Comparison of ENCODE assay signal across 11 cellular contexts in genomic region chr11:20022363-20023081, GRCh38.
DNase-seq lines count a peak whose midpoint lies in the region; ATAC-seq lines count a peak whose summit lies in the region.
"Had no signal": no experiment of that assay in that cellular context is flagged by ENCODE, and none has a peak within 500 bp of the region (broad histone marks: within the 10 kb centered on the region; RNA-seq: fewer than 3 reads in every experiment).

No MANE protein-coding gene starts in this region.

- 10 to 11% methylated on average over 10 of the region's 10 CpGs for WGBS in ectodermal cell, 2 experiments

- no peak overlapping the region for H3K27ac ChIP-seq in BLaER1 treated with 17β-estradiol and CSF1 and Interleukin-3, amounts not matched to agents 10 nM and 100 nM
- peak overlapping the region; percentile 81 for H3K27ac ChIP-seq in ectodermal cell (ENCODE audit: insufficient read depth, low read depth, low read length, poor library complexity, severe bottlenecking)

- no peak for ATAC-seq in HG03175 (IDR thresholded peaks at IDR 0.05; ENCODE audit: unreplicated experiment)

- DNase-seq in NCI-H2196 treated with DMSO at 0.1 percent for 48 hours (lab: John Stamatoyannopoulos, UW; ENCODE audit: unreplicated experiment) (peak; percentile 22), left kidney (ENCODE audit: low read depth, low spot score) (peak; percentile 97), mesenteric fat pad (ENCODE audit: low spot score) (no peak)
- DNase-seq in stimulated activated CD4-positive, alpha-beta T cell treated with anti-CD3 and anti-CD28 coated beads, Interleukin-4, amount 100 ng/mL, for 4 hours: no peak
- no peak for DNase-seq in activated naive CD4-positive, alpha-beta T cell (lab: John Stamatoyannopoulos, UW)
- DNase-seq: activated CD4-positive, alpha-beta T cell treated with anti-CD3 and anti-CD28 coated beads, Interleukin-2, amount 50 U/mL, for 4 hours; CD4-positive, CD25-positive, alpha-beta regulatory T cell; MM.1S had no signal

- no peak overlapping the region; a peak in 1 of 22 replicates for H3K9ac ChIP-seq in BLaER1 treated with 17β-estradiol and CSF1 and Interleukin-3, amounts not matched to agents 10 nM and 100 nM

- H3K36me3 ChIP-seq in BLaER1 treated with 17β-estradiol and CSF1 and Interleukin-3, amounts not matched to agents 10 nM and 100 nM: no peaks in the 10 kb centered on the region
- H3K36me3 ChIP-seq in ectodermal cell (ENCODE audit: control insufficient read depth, insufficient read depth, low read length): no peaks in the 10 kb centered on the region

- no peaks in the 10 kb centered on the region for H3K27me3 ChIP-seq in BLaER1 treated with 17β-estradiol and CSF1 and Interleukin-3, amounts not matched to agents 10 nM and 100 nM
- no peaks in the 10 kb centered on the region for H3K27me3 ChIP-seq in ectodermal cell (ENCODE audit: control insufficient read depth, insufficient read depth, low read length, poor library complexity, severe bottlenecking)

- H3K9me3 ChIP-seq in BLaER1 treated with 17β-estradiol and CSF1 and Interleukin-3, amounts not matched to agents 10 nM and 100 nM (replicated peaks in 1 of 11): no peaks in the 10 kb centered on the region
- H3K9me3 ChIP-seq in ectodermal cell (ENCODE audit: control insufficient read depth, low read length): no peaks in the 10 kb centered on the region

- peaks cover under 1 to 42% (median 19%) of the 10 kb centered on the region in 10 experiments; a peak in 15 of 20 replicates for H3K4me1 ChIP-seq in BLaER1 treated with 17β-estradiol and CSF1 and Interleukin-3, amounts not matched to agents 10 nM and 100 nM
- H3K4me1 ChIP-seq in ectodermal cell (ENCODE audit: control insufficient read depth, insufficient read depth, low read length): peaks cover 46% of the 10 kb centered on the region

- H4K20me1 ChIP-seq in BLaER1 treated with 17β-estradiol and CSF1 and Interleukin-3, amounts not matched to agents 10 nM and 100 nM: no peaks in the 10 kb centered on the region

- no peak overlapping the region; a peak in 1 of 20 replicates for H3K4me3 ChIP-seq in BLaER1 treated with 17β-estradiol and CSF1 and Interleukin-3, amounts not matched to agents 10 nM and 100 nM
- H3K4me3 ChIP-seq in ectodermal cell (ENCODE audit: insufficient read depth, low read depth, low read length): peak overlapping the region; percentile 40

- H3K4me2 ChIP-seq in BLaER1 treated with 17β-estradiol and CSF1 and Interleukin-3, amounts not matched to agents 10 nM and 100 nM: peak overlapping the region in 9 of 11 experiments; percentile 21 to 81 (median 53); a peak in 16 of 22 replicates

Comparison
In these comparisons a context has a peak if more than half of its experiments do, and no peak if none do; other contexts are left out.
1. DNase-seq: peak in NCI-H2196 treated with DMSO at 0.1 percent for 48 hours (single experiment) and left kidney (single experiment); none in stimulated activated CD4-positive, alpha-beta T cell treated with anti-CD3 and anti-CD28 coated beads, Interleukin-4, amount 100 ng/mL, for 4 hours (0 of 2), activated naive CD4-positive, alpha-beta T cell (0 of 4) and mesenteric fat pad (single experiment).